Comparison of ENCODE assay signal across 15 cellular contexts in genomic region chr2:205086689-205087088, GRCh38.
DNase-seq lines count a peak whose midpoint lies in the region; TF ChIP-seq lines count a peak whose summit lies in the region.
"Had no signal": no experiment of that assay in that cellular context is flagged by ENCODE, and none has a peak within 500 bp of the region (broad histone marks: within the 10 kb centered on the region; RNA-seq: fewer than 3 reads in every experiment).

No MANE protein-coding gene starts in this region.

- H3K4me3 ChIP-seq in HAP-1 (no peak overlapping the region), BE2C (ENCODE audit: low read depth, low read length) (no peak overlapping the region)
- H3K4me3 ChIP-seq: PC-9 had no signal

- H3K27me3 ChIP-seq in HAP-1 (ENCODE audit: low read depth) (no peaks in the 10 kb centered on the region), BE2C (no peaks in the 10 kb centered on the region)

- peak; percentile 12 for DNase-seq in NCI-H2171 treated with DMSO at 0.1 percent for 48 hours (lab: John Stamatoyannopoulos, UW)
- DNase-seq in NCI-H2171 (lab: John Stamatoyannopoulos, UW): no peak
- peak; percentile 19 to 23 for DNase-seq in HAP-1 (ENCODE audit: low spot score in 2 of 2)
- peak; percentile 53 for DNase-seq in amniotic epithelial cell (ENCODE audit: low read depth)
- no peak for DNase-seq in BE2C
- no peak for DNase-seq in NCI-H2107 (lab: John Stamatoyannopoulos, UW)
- no peak for DNase-seq in activated gamma-delta T cell (lab: John Stamatoyannopoulos, UW)
- no peak for DNase-seq in NCI-H187 treated with DMSO at 0.1 percent for 48 hours (lab: John Stamatoyannopoulos, UW)
- DNase-seq: Calu3; CD4-positive, CD25-positive, alpha-beta regulatory T cell; DMS79; KBM-7; NCI-H1048; NCI-H146; PC-9 had no signal

- no peaks in the 10 kb centered on the region for H3K9me3 ChIP-seq in HAP-1
- no peaks in the 10 kb centered on the region for H3K9me3 ChIP-seq in BE2C

- H3K36me3 ChIP-seq in HAP-1 (replicated peaks) (no peaks in the 10 kb centered on the region), BE2C (no peaks in the 10 kb centered on the region)

- H3K4me1 ChIP-seq in HAP-1 (peaks cover 4% of the 10 kb centered on the region), BE2C (peaks cover 17% of the 10 kb centered on the region)

- no peak for TF ChIP-seq CTCF in BE2C (IDR thresholded peaks at IDR 0.05; ENCODE audit: low read depth, low read length)

- in situ Hi-C loops in HAP-1 (cut with MboI; ENCODE audit: low sequenced_read_pairs): no loop called here

Comparison
In these comparisons a context has a peak if more than half of its experiments do, and no peak if none do; other contexts are left out.
1. DNase-seq: peak in NCI-H2171 treated with DMSO at 0.1 percent for 48 hours (single experiment), HAP-1 (2 of 2) and amniotic epithelial cell (single experiment); none in NCI-H2171 (single experiment), BE2C (single experiment), NCI-H2107 (single experiment), activated gamma-delta T cell (single experiment) and NCI-H187 treated with DMSO at 0.1 percent for 48 hours (single experiment).